8 cellular contexts compared by ENCODE assay signal in genomic region chr10:55631071-55631654, GRCh38.
DNase-seq lines count a peak whose midpoint lies in the region; ATAC-seq and TF ChIP-seq lines count a peak whose summit lies in the region.

No MANE protein-coding gene starts in this region.

- CTCF ChIA-PET in CD8-positive, alpha-beta T cell (lab: Charles Lee), result no interaction called here

- peak overlapping the region; percentile 65 for H3K4me3 Mint-ChIP-seq in memory B cell
- no peak overlapping the region for H3K4me3 Mint-ChIP-seq in CD8-positive, alpha-beta T cell

- DNase-seq in BE2C (peak; percentile 89), RPMI7951 (ENCODE audit: low read depth) (peak; percentile 27), memory B cell (ENCODE audit: low spot score in 2 of 2) (no peak), thyroid gland (peak; percentile 72 to 79)
- no peak for DNase-seq in CD8-positive, alpha-beta T cell

- H3K9ac ChIP-seq in endocrine pancreas (ENCODE audit: control insufficient read depth, insufficient read depth, low read length), result peak overlapping the region; percentile 66

- H3K27me3 ChIP-seq in BE2C (no peaks in the 10 kb centered on the region), endocrine pancreas (ENCODE audit: control insufficient read depth, insufficient read depth, low read length) (peaks cover 8% of the 10 kb centered on the region), thyroid gland (no peaks in the 10 kb centered on the region)
- H3K27me3 ChIP-seq in CD8-positive, alpha-beta T cell (ENCODE audit: insufficient read depth, low read length), result no peaks in the 10 kb centered on the region

- H3K4me3 ChIP-seq in BE2C (ENCODE audit: low read depth, low read length), result no peak overlapping the region
- peak overlapping the region; percentile 59 for H3K4me3 ChIP-seq in endocrine pancreas (ENCODE audit: control insufficient read depth, insufficient read depth, low read length)
- peak overlapping the region; percentile 2 to 69 (median 44) for H3K4me3 ChIP-seq in thyroid gland (replicated peaks in 1 of 3)
- H3K4me3 ChIP-seq in CD8-positive, alpha-beta T cell (ENCODE audit: low read depth, low read length), result no peak overlapping the region

- H3K27ac ChIP-seq in thyroid gland, result no peak overlapping the region
- no peak overlapping the region for H3K27ac ChIP-seq in CD8-positive, alpha-beta T cell (ENCODE audit: low read depth, low read length)

- H3K4me1 ChIP-seq in BE2C, result peaks cover 2% of the 10 kb centered on the region; the same call in 1 of the 2 replicates
- no peaks in the 10 kb centered on the region for H3K4me1 ChIP-seq in endocrine pancreas (ENCODE audit: control insufficient read depth, insufficient read depth, low read length)
- peaks cover 0 to 9% of the 10 kb centered on the region in 2 donors for H3K4me1 ChIP-seq in thyroid gland
- H3K4me1 ChIP-seq in CD8-positive, alpha-beta T cell (ENCODE audit: insufficient read depth, low read length), result no peaks in the 10 kb centered on the region

- POLR2A ChIA-PET in CD8-positive, alpha-beta T cell (lab: Charles Lee), result no interaction called here

- WGBS in thyroid gland, 2 donors, result 1 to 8% methylated on average over 5 to 27 of the region's 49 CpGs

- H3K4me1 Mint-ChIP-seq in memory B cell, result peaks cover 3% of the 10 kb centered on the region
- H3K4me1 Mint-ChIP-seq in CD8-positive, alpha-beta T cell (ENCODE audit: low read depth), result peaks cover 1% of the 10 kb centered on the region

- TF ChIP-seq POLR2A in thyroid gland (IDR thresholded peaks at IDR 0.05), result no peak

- peak; percentile 88 for ATAC-seq in GM19395 (IDR thresholded peaks at IDR 0.05; ENCODE audit: unreplicated experiment)
- peak; percentile 89 for ATAC-seq in HG03439 (IDR thresholded peaks at IDR 0.05; ENCODE audit: unreplicated experiment)
- ATAC-seq in memory B cell (ENCODE audit: low read depth), result peak; percentile 61
- no peak for ATAC-seq in CD8-positive, alpha-beta T cell

- TF ChIP-seq CTCF in BE2C (IDR thresholded peaks at IDR 0.05; ENCODE audit: low read depth, low read length) (peak; percentile 71), thyroid gland (IDR thresholded peaks at IDR 0.05) (peak in 5 of 6 experiments; percentile 40 to 89 (median 58))
- no peak for TF ChIP-seq CTCF in CD8-positive, alpha-beta T cell (IDR thresholded peaks at IDR 0.05)

- H3K9me3 ChIP-seq in BE2C, result no peaks in the 10 kb centered on the region
- H3K9me3 ChIP-seq in endocrine pancreas (ENCODE audit: control insufficient read depth, low read length), result no peaks in the 10 kb centered on the region
- H3K9me3 ChIP-seq in thyroid gland, result no peaks in the 10 kb centered on the region
- no peaks in the 10 kb centered on the region for H3K9me3 ChIP-seq in CD8-positive, alpha-beta T cell (ENCODE audit: low read length)

- H3K36me3 Mint-ChIP-seq in memory B cell, result peaks cover 2% of the 10 kb centered on the region
- no peaks in the 10 kb centered on the region for H3K36me3 Mint-ChIP-seq in CD8-positive, alpha-beta T cell

- H3K36me3 ChIP-seq in BE2C, result no peaks in the 10 kb centered on the region; the same call in 1 of the 2 replicates
- no peaks in the 10 kb centered on the region for H3K36me3 ChIP-seq in endocrine pancreas (ENCODE audit: control insufficient read depth, insufficient read depth, low read length)
- no peaks in the 10 kb centered on the region for H3K36me3 ChIP-seq in thyroid gland
- no peaks in the 10 kb centered on the region for H3K36me3 ChIP-seq in CD8-positive, alpha-beta T cell (ENCODE audit: insufficient read depth, low read length)

- H3K9me3 Mint-ChIP-seq in memory B cell, result peaks cover 1% of the 10 kb centered on the region
- H3K9me3 Mint-ChIP-seq in CD8-positive, alpha-beta T cell, result peaks cover 5% of the 10 kb centered on the region

- H3K27me3 Mint-ChIP-seq in memory B cell, result peaks cover 5% of the 10 kb centered on the region
- peaks cover 22% of the 10 kb centered on the region for H3K27me3 Mint-ChIP-seq in CD8-positive, alpha-beta T cell (ENCODE audit: low read depth)

- intact Hi-C loops in thyroid gland (cut with DNase I), result no loop called here
- intact Hi-C loops in CD8-positive, alpha-beta T cell (cut with DNase I, micrococcal nuclease), result no loop called here

- H3K27ac Mint-ChIP-seq in memory B cell, result no peak overlapping the region
- H3K27ac Mint-ChIP-seq in CD8-positive, alpha-beta T cell, result no peak overlapping the region

Comparison
In these comparisons a context has a peak if more than half of its experiments do, and no peak if none do; other contexts are left out.
1. DNase-seq: peak in BE2C (single experiment), RPMI7951 (single experiment) and thyroid gland (2 of 2); none in memory B cell (0 of 2) and CD8-positive, alpha-beta T cell (0 of 7).
2. H3K4me3 ChIP-seq: peak in endocrine pancreas (single experiment) and thyroid gland (3 of 3); none in BE2C (single experiment) and CD8-positive, alpha-beta T cell (single experiment).